ENCODE assay signal across 8 cellular contexts in the genomic region with DNA sequence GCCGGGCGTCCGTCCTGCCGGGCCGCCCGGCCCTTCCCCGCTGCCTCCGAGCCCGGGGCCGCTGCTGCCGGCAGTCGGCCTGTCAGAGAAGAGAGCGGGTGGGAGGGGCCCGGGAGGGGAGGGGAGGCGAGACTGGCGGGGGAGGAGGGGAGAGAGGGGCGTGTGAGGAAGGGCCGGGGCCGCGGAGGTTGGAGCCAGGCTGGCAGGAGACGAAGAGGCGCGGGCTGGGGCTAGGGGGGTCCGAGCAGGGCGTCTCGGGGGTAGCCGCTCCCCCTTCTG. TPM values are rescaled to one million over a fixed set of nuclear protein-coding genes. Genes with fewer than 3 reads are reported as not detected.
DNase-seq lines count a peak whose midpoint lies in the region; ATAC-seq and TF ChIP-seq lines count a peak whose summit lies in the region.

No MANE protein-coding gene starts in this region.

- H3K4me3 Mint-ChIP-seq in effector memory CD8-positive, alpha-beta T cell, result peak overlapping the region; percentile 91 to 95
- peak overlapping the region; percentile 91 to 97 (median 94) for H3K4me3 Mint-ChIP-seq in naive thymus-derived CD8-positive, alpha-beta T cell

- ATAC-seq in GM18505 (IDR thresholded peaks at IDR 0.05; ENCODE audit: unreplicated experiment) (peak; percentile 21), HG03039 (IDR thresholded peaks at IDR 0.05; ENCODE audit: unreplicated experiment) (peak; percentile 25), GM18870 (IDR thresholded peaks at IDR 0.05; ENCODE audit: unreplicated experiment) (no peak)
- ATAC-seq in effector memory CD8-positive, alpha-beta T cell (replicated peaks), result peak; percentile 48
- peak; percentile 45 to 46 for ATAC-seq in naive thymus-derived CD8-positive, alpha-beta T cell

- DNase-seq in AG08395 (ENCODE audit: low spot score), result peak; percentile 62
- peak; percentile 78 for DNase-seq in SKM-1 (lab: John Stamatoyannopoulos, UW; ENCODE audit: unreplicated experiment)
- no peak for DNase-seq in effector memory CD8-positive, alpha-beta T cell
- no peak for DNase-seq in naive thymus-derived CD8-positive, alpha-beta T cell
- no peak for DNase-seq in activated effector memory CD4-positive, alpha-beta T cell treated with anti-CD3 and anti-CD28 coated beads, Interleukin-2, amount 50 U/mL, for 16 hours

- H3K9me3 Mint-ChIP-seq in effector memory CD8-positive, alpha-beta T cell, result no peaks in the 10 kb centered on the region
- no peaks in the 10 kb centered on the region for H3K9me3 Mint-ChIP-seq in naive thymus-derived CD8-positive, alpha-beta T cell

- H3K27ac Mint-ChIP-seq in effector memory CD8-positive, alpha-beta T cell, result peak overlapping the region; percentile 77 to 93
- H3K27ac Mint-ChIP-seq in naive thymus-derived CD8-positive, alpha-beta T cell, result peak overlapping the region; percentile 83 to 98 (median 96)

- peaks cover 6 to 15% of the 10 kb centered on the region in 2 donors for H3K27me3 Mint-ChIP-seq in effector memory CD8-positive, alpha-beta T cell
- no peaks in the 10 kb centered on the region for H3K27me3 Mint-ChIP-seq in naive thymus-derived CD8-positive, alpha-beta T cell

- H3K4me1 Mint-ChIP-seq in effector memory CD8-positive, alpha-beta T cell (ENCODE audit: low read depth in 2 of 2), result peaks cover 12 to 26% of the 10 kb centered on the region in 2 donors
- H3K4me1 Mint-ChIP-seq in naive thymus-derived CD8-positive, alpha-beta T cell, result peaks cover 15 to 58% (median 44%) of the 10 kb centered on the region in 4 donors

- POLR2A ChIA-PET in naive thymus-derived CD8-positive, alpha-beta T cell (lab: Charles Lee), result interaction anchor here (0.7 to 2.4 kb wide), 15 partner anchors 16 to 945 kb away, joined by 3 to 64 read pairs (median 5); a partner anchor contains a TSS

- TF ChIP-seq POLR2A in GM18505 (IDR thresholded peaks at IDR 0.05; ENCODE audit: borderline replicate concordance, extremely low read depth, insufficient read depth, insufficient read length), result no peak

- H3K36me3 Mint-ChIP-seq in effector memory CD8-positive, alpha-beta T cell (ENCODE audit: insufficient read depth), result peaks cover 37% of the 10 kb centered on the region
- H3K36me3 Mint-ChIP-seq in naive thymus-derived CD8-positive, alpha-beta T cell, result peaks cover 0 to 18% (median 0%) of the 10 kb centered on the region in 3 donors

RNA-seq across cellular contexts. Expression of a gene that starts 0.6 kb away (rescaled TPM):
- total RNA-seq in naive thymus-derived CD8-positive, alpha-beta T cell, result 100 to 1,000 TPM in 1 of 2 experiments, 10 to 100 TPM in 1; 99.4 to 111 TPM
- 10 to 100 TPM; 52.6 to 61.6 (median 55.9) TPM for polyA plus RNA-seq in naive thymus-derived CD8-positive, alpha-beta T cell

Comparison
In these comparisons a context has a peak if more than half of its experiments do, and no peak if none do; other contexts are left out.
1. DNase-seq: peak in AG08395 (single experiment) and SKM-1 (single experiment); none in effector memory CD8-positive, alpha-beta T cell (0 of 3), naive thymus-derived CD8-positive, alpha-beta T cell (0 of 10) and activated effector memory CD4-positive, alpha-beta T cell treated with anti-CD3 and anti-CD28 coated beads, Interleukin-2, amount 50 U/mL, for 16 hours (single experiment).